Comparison of ENCODE assay signal across 24 cellular contexts in the genomic region with DNA sequence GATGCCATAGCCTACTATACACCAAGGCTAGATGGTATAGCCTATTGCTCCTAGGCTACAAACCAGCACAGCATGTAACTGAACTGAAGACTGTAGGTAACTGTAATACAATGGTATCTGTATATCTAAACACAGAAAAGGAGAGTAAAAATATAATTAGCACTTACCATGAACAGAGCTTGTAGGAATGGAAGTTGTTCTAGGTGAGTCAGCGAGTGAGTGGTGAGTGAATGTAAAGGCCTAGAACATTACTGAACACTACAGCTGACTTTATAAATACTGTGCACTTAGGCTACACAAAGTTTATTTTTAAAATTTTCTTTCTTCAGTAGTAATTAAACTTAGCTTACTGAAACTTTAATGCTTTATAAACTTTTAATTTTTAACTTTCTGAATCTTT.
DNase-seq lines count a peak whose midpoint lies in the region; ATAC-seq and TF ChIP-seq lines count a peak whose summit lies in the region.
"Had no signal": no experiment of that assay in that cellular context is flagged by ENCODE, and none has a peak within 500 bp of the region (broad histone marks: within the 10 kb centered on the region; RNA-seq: fewer than 3 reads in every experiment).

No MANE protein-coding gene starts in this region.

- H3K36me3 ChIP-seq in ACC112 (ENCODE audit: insufficient read depth, low read length) (no peaks in the 10 kb centered on the region), brain microvascular endothelial cell (replicated peaks) (no peaks in the 10 kb centered on the region)
- H3K36me3 ChIP-seq: SJCRH30, tibial nerve had no signal

- no peak for ATAC-seq in HG03039 (IDR thresholded peaks at IDR 0.05; ENCODE audit: unreplicated experiment)
- ATAC-seq: activated CD8-positive, alpha-beta memory T cell treated with anti-CD3 and anti-CD28 coated beads, Interleukin-2, amount 10 ng/mL, durations not matched to agents 7 days and 5 days; activated T-helper 17 cell treated with anti-CD3 and anti-CD28 coated beads, Interleukin-2, amount 50 U/mL, for 72 hours had no signal

- DNase-seq in LHCN-M2 (ENCODE audit: low read depth): peak; percentile 32
- DNase-seq in brain microvascular endothelial cell: peak; percentile 50
- DNase-seq in kidney glomerular epithelial cell (lab: John Stamatoyannopoulos, UW): peak; percentile 31
- no peak for DNase-seq in stimulated activated CD4-positive, alpha-beta T cell treated with anti-CD3 and anti-CD28 coated beads, Interleukin-2, amount 100 ng/mL, for 48 hours
- DNase-seq in NCI-H2081 treated with DMSO at 0.1 percent for 48 hours (lab: John Stamatoyannopoulos, UW): no peak
- DNase-seq in middle frontal gyrus (ENCODE audit: extremely low spot score, low spot score): no peak
- DNase-seq: ACHN; activated CD4-positive, alpha-beta T cell treated with anti-CD3 and anti-CD28 coated beads for 1 hour; activated CD8-positive, alpha-beta memory T cell treated with anti-CD3 and anti-CD28 coated beads, Interleukin-2, amount 10 ng/mL, durations not matched to agents 7 days and 5 days; activated naive CD8-positive, alpha-beta T cell treated with anti-CD3 and anti-CD28 coated beads, Interleukin-2, amount 10 ng/mL, durations not matched to agents 7 days and 5 days; caudate nucleus; DMS 273 treated with DMSO at 0.1 percent for 48 hours; H9; kidney; NCI-H1105; retina; SJCRH30; stimulated activated naive CD4-positive, alpha-beta T cell; T-helper 9 cell had no signal

- no peak for TF ChIP-seq CTCF in brain microvascular endothelial cell (IDR thresholded peaks at IDR 0.05; ENCODE audit: low read depth, low read length, missing control alignments)

- H3K27ac ChIP-seq in ACC112 (ENCODE audit: low read depth, low read length): peak overlapping the region; percentile 84
- H3K27ac ChIP-seq in brain microvascular endothelial cell: peak overlapping the region; percentile 72
- H3K27ac ChIP-seq: KMS-11, SJCRH30, tibial nerve had no signal

- H3K79me2 ChIP-seq in ACC112 (ENCODE audit: control insufficient read depth, insufficient read depth, low read length, unreplicated experiment): no peaks in the 10 kb centered on the region

- in situ Hi-C loops in brain microvascular endothelial cell (cut with HindIII; ENCODE audit: low pct_ligation_motif_present, low sequenced_read_pairs): no loop called here

- peaks cover 28% of the 10 kb centered on the region for H3K4me1 ChIP-seq in ACC112 (ENCODE audit: control insufficient read depth, insufficient read depth, low read length, unreplicated experiment)

- H2AFZ ChIP-seq in ACC112 (ENCODE audit: low read length, unreplicated experiment): no peak overlapping the region

- peak overlapping the region; percentile 65; the same call in 1 of the 2 replicates for H3K4me3 ChIP-seq in ACC112 (ENCODE audit: low read depth, low read length)
- H3K4me3 ChIP-seq in brain microvascular endothelial cell (ENCODE audit: low read depth, low read length): no peak overlapping the region
- H3K4me3 ChIP-seq: SJCRH30, tibial nerve had no signal

- no peaks in the 10 kb centered on the region for H3K27me3 ChIP-seq in ACC112 (ENCODE audit: insufficient read depth, low read length)
- no peaks in the 10 kb centered on the region for H3K27me3 ChIP-seq in brain microvascular endothelial cell (replicated peaks)
- H3K27me3 ChIP-seq: SJCRH30, tibial nerve had no signal

Comparison
In these comparisons a context has a peak if more than half of its experiments do, and no peak if none do; other contexts are left out.
1. DNase-seq: peak in LHCN-M2 (single experiment), brain microvascular endothelial cell (single experiment) and kidney glomerular epithelial cell (single experiment); none in stimulated activated CD4-positive, alpha-beta T cell treated with anti-CD3 and anti-CD28 coated beads, Interleukin-2, amount 100 ng/mL, for 48 hours (0 of 2), NCI-H2081 treated with DMSO at 0.1 percent for 48 hours (single experiment) and middle frontal gyrus (single experiment).